28 cellular contexts compared by ENCODE assay signal in genomic region chr14:81970307-81970706, GRCh38.
"Had no signal": no experiment of that assay in that cellular context is flagged by ENCODE, and none has a peak within 500 bp of the region (broad histone marks: within the 10 kb centered on the region; RNA-seq: fewer than 3 reads in every experiment).

No MANE protein-coding gene starts in this region.

- H3K4me1 ChIP-seq: neural progenitor cell, parathyroid adenoma, psoas muscle, right lobe of liver, sigmoid colon, stomach, thyroid gland, transverse colon, upper lobe of right lung, uterus had no signal

- H3K4me3 Mint-ChIP-seq: natural killer cell; nephron; neural progenitor cell; stimulated activated effector memory CD8-positive, alpha-beta T cell treated with anti-CD3 and anti-CD28 coated beads, Interleukin-12 subunit alpha, Interleukin-12 subunit beta, amount 100 ng/mL, for 72 hours; stimulated activated naive B cell treated with anti-CD40 and anti-IgM and Interleukin-4, amounts not matched to agents 10 μg/mL and 1 μg/mL and 100 μg/mL, for 72 hours; stimulated activated naive CD8-positive, alpha-beta T cell treated with anti-CD3 and anti-CD28 coated beads, Interleukin-15, Interleukin-2, amounts not matched to agents 100 ng/mL and 50 ng/mL, for 24 hours; type B pancreatic cell had no signal

- H3K27me3 Mint-ChIP-seq: progenitor cell of endocrine pancreas; stimulated activated naive B cell treated with anti-CD40 and anti-IgM and Interleukin-4, amounts not matched to agents 10 μg/mL and 1 μg/mL and 100 μg/mL, for 72 hours; stimulated activated naive CD8-positive, alpha-beta T cell treated with anti-CD3 and anti-CD28 coated beads, Interleukin-15, Interleukin-2, amounts not matched to agents 100 ng/mL and 50 ng/mL, for 24 hours; type B pancreatic cell had no signal

- H2AFZ ChIP-seq: neural progenitor cell, parathyroid adenoma had no signal

- H3K36me3 ChIP-seq: neural progenitor cell, ovary, right lobe of liver, sigmoid colon, stomach, thoracic aorta, thyroid gland, transverse colon, upper lobe of right lung, uterus had no signal

- H3K27ac ChIP-seq: neural progenitor cell, ovary, parathyroid adenoma, psoas muscle, right lobe of liver, sigmoid colon, stomach, thoracic aorta, thyroid gland, transverse colon, upper lobe of right lung, uterus had no signal

- H3K27ac Mint-ChIP-seq: natural killer cell; nephron; neural progenitor cell; progenitor cell of endocrine pancreas; stimulated activated effector memory CD8-positive, alpha-beta T cell treated with anti-CD3 and anti-CD28 coated beads, Interleukin-12 subunit alpha, Interleukin-12 subunit beta, amount 100 ng/mL, for 72 hours; stimulated activated naive B cell treated with anti-CD40 and anti-IgM and Interleukin-4, amounts not matched to agents 10 μg/mL and 1 μg/mL and 100 μg/mL, for 72 hours; stimulated activated naive CD8-positive, alpha-beta T cell treated with anti-CD3 and anti-CD28 coated beads, Interleukin-15, Interleukin-2, amounts not matched to agents 100 ng/mL and 50 ng/mL, for 24 hours; type B pancreatic cell had no signal

- H3K27me3 ChIP-seq: neural progenitor cell, ovary, right lobe of liver, sigmoid colon, stomach, thyroid gland, transverse colon, upper lobe of right lung, uterus had no signal

- H3K4me1 Mint-ChIP-seq: natural killer cell; neural progenitor cell; stimulated activated effector memory CD8-positive, alpha-beta T cell treated with anti-CD3 and anti-CD28 coated beads, Interleukin-12 subunit alpha, Interleukin-12 subunit beta, amount 100 ng/mL, for 72 hours; stimulated activated naive B cell treated with anti-CD40 and anti-IgM and Interleukin-4, amounts not matched to agents 10 μg/mL and 1 μg/mL and 100 μg/mL, for 72 hours had no signal

- H3K9ac ChIP-seq: neural progenitor cell, parathyroid adenoma had no signal

- ATAC-seq: natural killer cell; psoas muscle; right cardiac atrium; stimulated activated effector memory CD8-positive, alpha-beta T cell treated with anti-CD3 and anti-CD28 coated beads, Interleukin-12 subunit alpha, Interleukin-12 subunit beta, amount 100 ng/mL, for 72 hours; stimulated activated naive B cell treated with anti-CD40 and anti-IgM and Interleukin-4, amounts not matched to agents 10 μg/mL and 1 μg/mL and 100 μg/mL, for 72 hours; upper lobe of right lung had no signal

- H3K4me2 ChIP-seq: neural progenitor cell had no signal

- DNase-seq: natural killer cell; occipital lobe; ovary; posterior cingulate gyrus; psoas muscle; right cardiac atrium; right lobe of liver; sigmoid colon; small intestine; stimulated activated CD4-positive, alpha-beta T cell treated with anti-CD3 and anti-CD28 coated beads, Interleukin-15, amount 100 ng/mL, for 24 hours; stimulated activated CD4-positive, alpha-beta T cell treated with anti-CD3 and anti-CD28 coated beads, Interleukin-2, amount 100 ng/mL, for 24 hours; stimulated activated CD4-positive, alpha-beta T cell treated with anti-CD3 and anti-CD28 coated beads, Interleukin-2, amount 100 ng/mL, for 48 hours; stimulated activated CD4-positive, alpha-beta T cell treated with anti-CD3 and anti-CD28 coated beads, Interleukin-4, amount 100 ng/mL, for 24 hours; stimulated activated naive B cell treated with anti-CD40 and anti-IgM and Interleukin-4, amounts not matched to agents 10 μg/mL and 1 μg/mL and 100 μg/mL, for 72 hours; stimulated activated naive CD4-positive, alpha-beta T cell treated with Interleukin-2 at 50 U/mL for 16 hours; stomach; thyroid gland; transverse colon; upper lobe of right lung; uterus had no signal

- H3K4me3 ChIP-seq: neural progenitor cell, ovary, psoas muscle, right lobe of liver, sigmoid colon, stomach, thoracic aorta, thyroid gland, transverse colon, upper lobe of right lung, uterus had no signal

- H3K79me2 ChIP-seq: parathyroid adenoma had no signal

- H3K9me3 ChIP-seq: ovary, right lobe of liver, thoracic aorta, thyroid gland, upper lobe of right lung, uterus had no signal

- H3K36me3 Mint-ChIP-seq: stimulated activated effector memory CD8-positive, alpha-beta T cell treated with anti-CD3 and anti-CD28 coated beads, Interleukin-12 subunit alpha, Interleukin-12 subunit beta, amount 100 ng/mL, for 72 hours; stimulated activated naive B cell treated with anti-CD40 and anti-IgM and Interleukin-4, amounts not matched to agents 10 μg/mL and 1 μg/mL and 100 μg/mL, for 72 hours; type B pancreatic cell had no signal
